ENCODE assay signal across 8 cellular contexts in genomic region chr16:89505204-89506112, GRCh38. TPM values are rescaled to one million over a fixed set of nuclear protein-coding genes. Genes with fewer than 3 reads are reported as not detected.
DNase-seq lines count a peak whose midpoint lies in the region; ATAC-seq and TF ChIP-seq lines count a peak whose summit lies in the region.

No MANE protein-coding gene starts in this region.

- no peaks in the 10 kb centered on the region for H3K36me3 Mint-ChIP-seq in activated naive CD8-positive, alpha-beta T cell treated with anti-CD3 and anti-CD28 coated beads for 36 hours

- H3K4me1 ChIP-seq in SJSA1 (replicated peaks) (peaks cover 37% of the 10 kb centered on the region), sigmoid colon (peaks cover 0 to 38% (median 32%) of the 10 kb centered on the region in 4 donors), aorta (ENCODE audit: control insufficient read depth in 1 of 2, insufficient read depth in 2 of 2, low read length in 2 of 2) (no peaks in the 10 kb centered on the region)

- WGBS in sigmoid colon, 2 donors, result 6 to 22% methylated on average over 20 of the region's 20 CpGs
- 57 to 59% methylated on average over 20 of the region's 20 CpGs for WGBS in aorta, 2 donors

- TF ChIP-seq EP300 in sigmoid colon (IDR thresholded peaks at IDR 0.05), result no peak

- H3K27me3 Mint-ChIP-seq in activated naive CD8-positive, alpha-beta T cell treated with anti-CD3 and anti-CD28 coated beads for 36 hours, result no peaks in the 10 kb centered on the region

- DNase-seq in SJSA1 (ENCODE audit: low read depth in 1 of 2, low spot score in 2 of 2) (peak; percentile 43 to 73), left cardiac atrium (peak; percentile 93), sigmoid colon (peak; percentile 91), aorta (peak; percentile 89 to 94)
- peak; percentile 88 for DNase-seq in activated naive CD8-positive, alpha-beta T cell treated with anti-CD3 and anti-CD28 coated beads for 36 hours

- H3K4me1 Mint-ChIP-seq in activated naive CD8-positive, alpha-beta T cell treated with anti-CD3 and anti-CD28 coated beads for 36 hours, result peaks cover 20% of the 10 kb centered on the region

- H3K27me3 ChIP-seq in SJSA1 (replicated peaks) (no peaks in the 10 kb centered on the region), sigmoid colon (no peaks in the 10 kb centered on the region), aorta (ENCODE audit: control insufficient read depth in 1 of 2, insufficient read depth in 2 of 2, low read length in 1 of 2) (no peaks in the 10 kb centered on the region)

- H3K4me3 ChIP-seq in SJSA1 (no peak overlapping the region), sigmoid colon (no peak overlapping the region), aorta (ENCODE audit: low read length in 2 of 2) (no peak overlapping the region)

- intact Hi-C loops in left cardiac atrium (cut with DNase I) (loop anchor here (5.0 to 10.0 kb wide), 3 partner anchors 151 to 173 kb away; no protein-coding TSS in a partner anchor), sigmoid colon (cut with DNase I) (loop anchor here (5.0 kb wide), 2 partner anchors 52 to 258 kb away; no protein-coding TSS in a partner anchor), aorta (cut with DNase I) (loop anchor here (5.0 kb wide), 1 partner anchor 173 kb away; no protein-coding TSS in a partner anchor)

- H3K27ac ChIP-seq in SJSA1 (no peak overlapping the region), sigmoid colon (peak overlapping the region; percentile 56 to 96 (median 74)), aorta (ENCODE audit: low read depth in 1 of 2, low read length in 2 of 2) (peak overlapping the region in 1 of 2 donors; percentile 32)

- peak in 1 of 2 donors; percentile 65 for TF ChIP-seq POLR2A in sigmoid colon (IDR thresholded peaks at IDR 0.05)

- peak overlapping the region; percentile 65 for H3K4me3 Mint-ChIP-seq in activated naive CD8-positive, alpha-beta T cell treated with anti-CD3 and anti-CD28 coated beads for 36 hours

- ATAC-seq in GM18867 (IDR thresholded peaks at IDR 0.05; ENCODE audit: unreplicated experiment) (peak; percentile 50), HG03378 (IDR thresholded peaks at IDR 0.05; ENCODE audit: unreplicated experiment) (peak; percentile 55), left cardiac atrium (peak; percentile 34 to 50), aorta (ENCODE audit: low FRiP score) (peak; percentile 60), HG02840 (IDR thresholded peaks at IDR 0.05; ENCODE audit: low FRiP score, unreplicated experiment) (no peak)

- H3K9me3 Mint-ChIP-seq in activated naive CD8-positive, alpha-beta T cell treated with anti-CD3 and anti-CD28 coated beads for 36 hours, result no peaks in the 10 kb centered on the region

- H3K9me3 ChIP-seq in SJSA1 (replicated peaks) (peaks cover 4% of the 10 kb centered on the region; the same call in 1 of the 2 replicates), sigmoid colon (no peaks in the 10 kb centered on the region), aorta (ENCODE audit: control insufficient read depth, low read length) (no peaks in the 10 kb centered on the region)

- H3K27ac Mint-ChIP-seq in activated naive CD8-positive, alpha-beta T cell treated with anti-CD3 and anti-CD28 coated beads for 36 hours, result peak overlapping the region; percentile 84

- no peak for TF ChIP-seq CTCF in sigmoid colon (IDR thresholded peaks at IDR 0.05)

- H3K36me3 ChIP-seq in SJSA1 (peaks cover 5% of the 10 kb centered on the region), sigmoid colon (peaks cover 0 to 4% (median under 1%) of the 10 kb centered on the region in 4 donors), aorta (ENCODE audit: control insufficient read depth in 1 of 2, insufficient read depth in 2 of 2, low read length in 1 of 2) (no peaks in the 10 kb centered on the region)

RNA-seq across cellular contexts. Expression of gene SPG7, which starts 2.7 kb away (rescaled TPM):
- total RNA-seq in SJSA1 (2014; rRNA removed; shearing (Covaris generic)), result 131 and 144 TPM in 2 replicates
- 10 to 100 TPM; 63.1 to 76.7 TPM for total RNA-seq in activated naive CD8-positive, alpha-beta T cell treated with anti-CD3 and anti-CD28 coated beads for 36 hours
- total RNA-seq in left cardiac atrium, result 10 to 100 TPM; 78.5 to 99.5 TPM
- 100 to 1,000 TPM in 2 of 4 donors, 10 to 100 TPM in 2; 69.4 to 211 (median 113) TPM for total RNA-seq in sigmoid colon
- polyA plus RNA-seq in sigmoid colon, result 100 to 1,000 TPM in 1 of 3 donors, 10 to 100 TPM in 2; 27.7 to 110 (median 33.6) TPM
- 100 to 1,000 TPM in 1 of 2 donors, 10 to 100 TPM in 1; 90.6 to 110 TPM for total RNA-seq in aorta
- 100 to 1,000 TPM in 1 of 2 donors, 10 to 100 TPM in 1; 28.4 to 171 TPM for polyA plus RNA-seq in aorta

RNA-seq across cellular contexts. Expression of gene ANKRD11, which starts 15.1 kb away (rescaled TPM):
- total RNA-seq in SJSA1 (2014; rRNA removed; shearing (Covaris generic)), result 48.0 and 55.6 TPM in 2 replicates
- 100 to 1,000 TPM; 129 to 142 TPM for total RNA-seq in activated naive CD8-positive, alpha-beta T cell treated with anti-CD3 and anti-CD28 coated beads for 36 hours
- total RNA-seq in left cardiac atrium (10 to 100 TPM; 74.3 to 86.2 TPM), sigmoid colon (100 to 1,000 TPM in 1 of 4 donors, 10 to 100 TPM in 3; 42.6 to 161 (median 48.8) TPM), aorta (100 to 1,000 TPM; 124 to 139 TPM)
- polyA plus RNA-seq in sigmoid colon (10 to 100 TPM; 30.6 to 96.8 (median 37.0) TPM), aorta (10 to 100 TPM; 34.6 to 56.0 TPM)

RNA-seq across cellular contexts. Expression of gene RPL13, which starts 55.0 kb away (rescaled TPM):
- 2,780 and 5,802 TPM in 2 replicates for total RNA-seq in SJSA1 (2014; rRNA removed; shearing (Covaris generic))
- total RNA-seq in activated naive CD8-positive, alpha-beta T cell treated with anti-CD3 and anti-CD28 coated beads for 36 hours, result 1,000 to 10,000 TPM; 2,814 to 2,845 TPM
- total RNA-seq in left cardiac atrium, result 1,000 to 10,000 TPM; 1,319 to 1,367 TPM
- total RNA-seq in sigmoid colon, result over 10,000 TPM in 1 of 4 donors, 1,000 to 10,000 TPM in 3; 7,351 to 19,173 (median 8,010) TPM
- polyA plus RNA-seq in sigmoid colon, result 1,000 to 10,000 TPM; 3,641 to 7,574 (median 7,371) TPM
- total RNA-seq in aorta, result 1,000 to 10,000 TPM; 1,505 to 1,678 TPM
- 1,000 to 10,000 TPM; 4,359 to 6,820 TPM for polyA plus RNA-seq in aorta
